ENCODE assay signal across 1 cellular context in the genomic region with DNA sequence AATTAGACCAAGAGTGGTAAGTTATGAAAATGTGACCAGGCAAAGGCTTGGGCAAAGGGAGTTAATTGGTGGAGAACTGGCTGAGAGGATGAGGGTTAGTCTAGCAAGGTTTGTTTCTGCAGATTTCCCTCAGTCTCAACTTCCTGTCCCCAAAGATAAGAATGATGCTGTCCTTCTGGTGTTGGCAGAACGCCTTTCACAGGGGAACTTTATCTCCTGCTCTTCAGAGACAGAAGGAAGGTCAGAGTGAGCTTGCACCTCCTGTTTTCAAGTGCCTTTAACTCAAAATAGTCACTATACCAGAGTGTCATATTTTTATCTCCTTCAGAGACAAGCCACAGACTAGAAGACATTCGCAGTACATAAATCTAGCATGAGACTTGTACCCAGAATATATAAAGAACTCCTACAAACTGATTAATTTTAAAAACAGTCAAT.
A peak's percentile ranks its signal among the peaks of the same experiment; 100 is the strongest.
TF ChIP-seq lines count a peak whose summit lies in the region.

No MANE protein-coding gene starts in this region.

TF ChIP-seq in K562, 482 proteins besides CTCF, POLR2A, EP300 and RAD21 (continued from another document and continues in another):
- TF ChIP-seq, protein P1, sequence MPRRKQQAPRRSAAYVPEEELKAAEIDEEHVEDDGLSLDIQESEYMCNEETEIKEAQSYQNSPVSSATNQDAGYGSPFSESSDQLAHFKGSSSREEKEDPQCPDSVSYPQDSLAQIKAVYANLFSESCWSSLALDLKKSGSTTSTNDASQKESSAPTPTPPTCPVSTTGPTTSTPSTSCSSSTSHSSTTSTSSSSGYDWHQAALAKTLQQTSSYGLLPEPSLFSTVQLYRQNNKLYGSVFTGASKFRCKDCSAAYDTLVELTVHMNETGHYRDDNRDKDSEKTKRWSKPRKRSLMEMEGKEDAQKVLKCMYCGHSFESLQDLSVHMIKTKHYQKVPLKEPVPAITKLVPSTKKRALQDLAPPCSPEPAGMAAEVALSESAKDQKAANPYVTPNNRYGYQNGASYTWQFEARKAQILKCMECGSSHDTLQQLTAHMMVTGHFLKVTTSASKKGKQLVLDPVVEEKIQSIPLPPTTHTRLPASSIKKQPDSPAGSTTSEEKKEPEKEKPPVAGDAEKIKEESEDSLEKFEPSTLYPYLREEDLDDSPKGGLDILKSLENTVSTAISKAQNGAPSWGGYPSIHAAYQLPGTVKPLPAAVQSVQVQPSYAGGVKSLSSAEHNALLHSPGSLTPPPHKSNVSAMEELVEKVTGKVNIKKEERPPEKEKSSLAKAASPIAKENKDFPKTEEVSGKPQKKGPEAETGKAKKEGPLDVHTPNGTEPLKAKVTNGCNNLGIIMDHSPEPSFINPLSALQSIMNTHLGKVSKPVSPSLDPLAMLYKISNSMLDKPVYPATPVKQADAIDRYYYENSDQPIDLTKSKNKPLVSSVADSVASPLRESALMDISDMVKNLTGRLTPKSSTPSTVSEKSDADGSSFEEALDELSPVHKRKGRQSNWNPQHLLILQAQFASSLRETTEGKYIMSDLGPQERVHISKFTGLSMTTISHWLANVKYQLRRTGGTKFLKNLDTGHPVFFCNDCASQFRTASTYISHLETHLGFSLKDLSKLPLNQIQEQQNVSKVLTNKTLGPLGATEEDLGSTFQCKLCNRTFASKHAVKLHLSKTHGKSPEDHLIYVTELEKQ (CRISPR knock-in tag; IDR thresholded peaks at IDR 0.05): no peak
- TF ChIP-seq, protein P2, sequence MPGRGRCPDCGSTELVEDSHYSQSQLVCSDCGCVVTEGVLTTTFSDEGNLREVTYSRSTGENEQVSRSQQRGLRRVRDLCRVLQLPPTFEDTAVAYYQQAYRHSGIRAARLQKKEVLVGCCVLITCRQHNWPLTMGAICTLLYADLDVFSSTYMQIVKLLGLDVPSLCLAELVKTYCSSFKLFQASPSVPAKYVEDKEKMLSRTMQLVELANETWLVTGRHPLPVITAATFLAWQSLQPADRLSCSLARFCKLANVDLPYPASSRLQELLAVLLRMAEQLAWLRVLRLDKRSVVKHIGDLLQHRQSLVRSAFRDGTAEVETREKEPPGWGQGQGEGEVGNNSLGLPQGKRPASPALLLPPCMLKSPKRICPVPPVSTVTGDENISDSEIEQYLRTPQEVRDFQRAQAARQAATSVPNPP (IDR thresholded peaks at IDR 0.05; ENCODE audit: borderline replicate concordance, insufficient read depth, insufficient read length): no peak
- TF ChIP-seq KLF16 (IDR thresholded peaks at IDR 0.05) (peak; percentile 93), ZNF76 (CRISPR knock-in tag; IDR thresholded peaks at IDR 0.05; ENCODE audit: borderline replicate concordance) (no peak), GATAD2B (IDR thresholded peaks at IDR 0.05; ENCODE audit: borderline replicate concordance) (0 out of 2 replicates have a peak, but pooled peaks have one; percentile 51), MED1 (CRISPR knock-in tag; IDR thresholded peaks at IDR 0.05; ENCODE audit: borderline replicate concordance) (no peak), POLR2B (IDR thresholded peaks at IDR 0.05; ENCODE audit: low read depth, partially characterized antibody) (no peak), GABPA (tag; conservative IDR thresholded peaks at IDR 0.05; ENCODE audit: low read depth) (peak; percentile 74), SP1 (CRISPR knock-in tag; IDR thresholded peaks at IDR 0.05) (no peak), BHLHE40 (IDR thresholded peaks at IDR 0.05; ENCODE audit: low read length) (no peak), HEY1 (CRISPR knock-in tag; IDR thresholded peaks at IDR 0.05; ENCODE audit: borderline replicate concordance) (no peak), EZH2 (IDR thresholded peaks at IDR 0.05; ENCODE audit: borderline replicate concordance, low read depth, low read length) (no peak), ERF (CRISPR knock-in tag; IDR thresholded peaks at IDR 0.05) (no peak), MAFG (tag; conservative IDR thresholded peaks at IDR 0.05) (no peak; the same call in 1 of the 2 replicates), ZNF408 (CRISPR knock-in tag; IDR thresholded peaks at IDR 0.05; ENCODE audit: low read depth) (no peak), FOXA1 (IDR thresholded peaks at IDR 0.05; ENCODE audit: borderline replicate concordance) (no peak), SLC30A9 (CRISPR knock-in tag; IDR thresholded peaks at IDR 0.05) (no peak), ZNF584 (CRISPR knock-in tag; IDR thresholded peaks at IDR 0.05; ENCODE audit: low read depth) (no peak), BCOR (IDR thresholded peaks at IDR 0.05) (peak; percentile 59; the same call in 1 of the 2 replicates), GATA2 (CRISPR knock-in tag; IDR thresholded peaks at IDR 0.05) (peak; percentile 86), NFYB (IDR thresholded peaks at IDR 0.05; ENCODE audit: extremely low read depth, insufficient read length) (peak; percentile 15), STAG1 (CRISPR knock-in tag; IDR thresholded peaks at IDR 0.05; ENCODE audit: borderline replicate concordance) (no peak), E2F3 (CRISPR knock-in tag; IDR thresholded peaks at IDR 0.05) (0 out of 2 replicates have a peak, but pooled peaks have one; percentile 13), CCAR2 (IDR thresholded peaks at IDR 0.05; ENCODE audit: low read depth, low read length) (no peak), ZFP1 (CRISPR knock-in tag; IDR thresholded peaks at IDR 0.05) (no peak), MYNN (IDR thresholded peaks at IDR 0.05) (0 out of 2 replicates have a peak, but pooled peaks have one; percentile 47), MYNN (CRISPR knock-in tag; IDR thresholded peaks at IDR 0.05) (no peak), OTX1 (CRISPR knock-in tag; IDR thresholded peaks at IDR 0.05) (no peak), STAT5B (CRISPR knock-in tag; IDR thresholded peaks at IDR 0.05) (no peak), CBFA2T3 (IDR thresholded peaks at IDR 0.05) (peak; percentile 99), ZNF586 (CRISPR knock-in tag; conservative IDR thresholded peaks at IDR 0.05) (no peak), HIVEP1 (CRISPR knock-in tag; IDR thresholded peaks at IDR 0.05) (no peak), SAP30 (IDR thresholded peaks at IDR 0.05; ENCODE audit: borderline replicate concordance, insufficient read depth, low read depth, low read length, poor library complexity, severe bottlenecking) (no peak), RBFOX2 (IDR thresholded peaks at IDR 0.05; ENCODE audit: low read depth, low read length) (no peak), ZBTB8A (IDR thresholded peaks at IDR 0.05; ENCODE audit: partially characterized antibody) (no peak), DPF2 (IDR thresholded peaks at IDR 0.05) (peak; percentile 96)
- TF ChIP-seq, protein P3, sequence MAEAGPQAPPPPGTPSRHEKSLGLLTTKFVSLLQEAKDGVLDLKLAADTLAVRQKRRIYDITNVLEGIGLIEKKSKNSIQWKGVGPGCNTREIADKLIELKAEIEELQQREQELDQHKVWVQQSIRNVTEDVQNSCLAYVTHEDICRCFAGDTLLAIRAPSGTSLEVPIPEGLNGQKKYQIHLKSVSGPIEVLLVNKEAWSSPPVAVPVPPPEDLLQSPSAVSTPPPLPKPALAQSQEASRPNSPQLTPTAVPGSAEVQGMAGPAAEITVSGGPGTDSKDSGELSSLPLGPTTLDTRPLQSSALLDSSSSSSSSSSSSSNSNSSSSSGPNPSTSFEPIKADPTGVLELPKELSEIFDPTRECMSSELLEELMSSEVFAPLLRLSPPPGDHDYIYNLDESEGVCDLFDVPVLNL (CRISPR knock-in tag; IDR thresholded peaks at IDR 0.05; ENCODE audit: low read depth): no peak
- TF ChIP-seq, protein P4, sequence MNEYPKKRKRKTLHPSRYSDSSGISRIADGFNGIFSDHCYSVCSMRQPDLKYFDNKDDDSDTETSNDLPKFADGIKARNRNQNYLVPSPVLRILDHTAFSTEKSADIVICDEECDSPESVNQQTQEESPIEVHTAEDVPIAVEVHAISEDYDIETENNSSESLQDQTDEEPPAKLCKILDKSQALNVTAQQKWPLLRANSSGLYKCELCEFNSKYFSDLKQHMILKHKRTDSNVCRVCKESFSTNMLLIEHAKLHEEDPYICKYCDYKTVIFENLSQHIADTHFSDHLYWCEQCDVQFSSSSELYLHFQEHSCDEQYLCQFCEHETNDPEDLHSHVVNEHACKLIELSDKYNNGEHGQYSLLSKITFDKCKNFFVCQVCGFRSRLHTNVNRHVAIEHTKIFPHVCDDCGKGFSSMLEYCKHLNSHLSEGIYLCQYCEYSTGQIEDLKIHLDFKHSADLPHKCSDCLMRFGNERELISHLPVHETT (CRISPR knock-in tag; conservative IDR thresholded peaks at IDR 0.05 in 1 of 2, IDR thresholded peaks at IDR 0.05 in 1 of 2): peak in 1 of 2 experiments; percentile 68; a peak in 1 of 4 replicates
- TF ChIP-seq, protein P5, sequence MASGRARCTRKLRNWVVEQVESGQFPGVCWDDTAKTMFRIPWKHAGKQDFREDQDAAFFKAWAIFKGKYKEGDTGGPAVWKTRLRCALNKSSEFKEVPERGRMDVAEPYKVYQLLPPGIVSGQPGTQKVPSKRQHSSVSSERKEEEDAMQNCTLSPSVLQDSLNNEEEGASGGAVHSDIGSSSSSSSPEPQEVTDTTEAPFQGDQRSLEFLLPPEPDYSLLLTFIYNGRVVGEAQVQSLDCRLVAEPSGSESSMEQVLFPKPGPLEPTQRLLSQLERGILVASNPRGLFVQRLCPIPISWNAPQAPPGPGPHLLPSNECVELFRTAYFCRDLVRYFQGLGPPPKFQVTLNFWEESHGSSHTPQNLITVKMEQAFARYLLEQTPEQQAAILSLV (tag; IDR thresholded peaks at IDR 0.05): no peak
- TF ChIP-seq, protein P6, sequence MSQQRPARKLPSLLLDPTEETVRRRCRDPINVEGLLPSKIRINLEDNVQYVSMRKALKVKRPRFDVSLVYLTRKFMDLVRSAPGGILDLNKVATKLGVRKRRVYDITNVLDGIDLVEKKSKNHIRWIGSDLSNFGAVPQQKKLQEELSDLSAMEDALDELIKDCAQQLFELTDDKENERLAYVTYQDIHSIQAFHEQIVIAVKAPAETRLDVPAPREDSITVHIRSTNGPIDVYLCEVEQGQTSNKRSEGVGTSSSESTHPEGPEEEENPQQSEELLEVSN (IDR thresholded peaks at IDR 0.05; ENCODE audit: borderline replicate concordance in 1 of 2, extremely low read depth in 1 of 2, insufficient read depth in 1 of 2, insufficient read length in 1 of 2, low read depth in 1 of 2, low read length in 1 of 2, poor library complexity in 1 of 2, severe bottlenecking in 1 of 2): no peak
- TF ChIP-seq, protein P7, sequence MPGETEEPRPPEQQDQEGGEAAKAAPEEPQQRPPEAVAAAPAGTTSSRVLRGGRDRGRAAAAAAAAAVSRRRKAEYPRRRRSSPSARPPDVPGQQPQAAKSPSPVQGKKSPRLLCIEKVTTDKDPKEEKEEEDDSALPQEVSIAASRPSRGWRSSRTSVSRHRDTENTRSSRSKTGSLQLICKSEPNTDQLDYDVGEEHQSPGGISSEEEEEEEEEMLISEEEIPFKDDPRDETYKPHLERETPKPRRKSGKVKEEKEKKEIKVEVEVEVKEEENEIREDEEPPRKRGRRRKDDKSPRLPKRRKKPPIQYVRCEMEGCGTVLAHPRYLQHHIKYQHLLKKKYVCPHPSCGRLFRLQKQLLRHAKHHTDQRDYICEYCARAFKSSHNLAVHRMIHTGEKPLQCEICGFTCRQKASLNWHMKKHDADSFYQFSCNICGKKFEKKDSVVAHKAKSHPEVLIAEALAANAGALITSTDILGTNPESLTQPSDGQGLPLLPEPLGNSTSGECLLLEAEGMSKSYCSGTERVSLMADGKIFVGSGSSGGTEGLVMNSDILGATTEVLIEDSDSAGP (CRISPR knock-in tag; IDR thresholded peaks at IDR 0.05): no peak
- TF ChIP-seq, protein P8, sequence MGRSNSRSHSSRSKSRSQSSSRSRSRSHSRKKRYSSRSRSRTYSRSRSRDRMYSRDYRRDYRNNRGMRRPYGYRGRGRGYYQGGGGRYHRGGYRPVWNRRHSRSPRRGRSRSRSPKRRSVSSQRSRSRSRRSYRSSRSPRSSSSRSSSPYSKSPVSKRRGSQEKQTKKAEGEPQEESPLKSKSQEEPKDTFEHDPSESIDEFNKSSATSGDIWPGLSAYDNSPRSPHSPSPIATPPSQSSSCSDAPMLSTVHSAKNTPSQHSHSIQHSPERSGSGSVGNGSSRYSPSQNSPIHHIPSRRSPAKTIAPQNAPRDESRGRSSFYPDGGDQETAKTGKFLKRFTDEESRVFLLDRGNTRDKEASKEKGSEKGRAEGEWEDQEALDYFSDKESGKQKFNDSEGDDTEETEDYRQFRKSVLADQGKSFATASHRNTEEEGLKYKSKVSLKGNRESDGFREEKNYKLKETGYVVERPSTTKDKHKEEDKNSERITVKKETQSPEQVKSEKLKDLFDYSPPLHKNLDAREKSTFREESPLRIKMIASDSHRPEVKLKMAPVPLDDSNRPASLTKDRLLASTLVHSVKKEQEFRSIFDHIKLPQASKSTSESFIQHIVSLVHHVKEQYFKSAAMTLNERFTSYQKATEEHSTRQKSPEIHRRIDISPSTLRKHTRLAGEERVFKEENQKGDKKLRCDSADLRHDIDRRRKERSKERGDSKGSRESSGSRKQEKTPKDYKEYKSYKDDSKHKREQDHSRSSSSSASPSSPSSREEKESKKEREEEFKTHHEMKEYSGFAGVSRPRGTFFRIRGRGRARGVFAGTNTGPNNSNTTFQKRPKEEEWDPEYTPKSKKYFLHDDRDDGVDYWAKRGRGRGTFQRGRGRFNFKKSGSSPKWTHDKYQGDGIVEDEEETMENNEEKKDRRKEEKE (IDR thresholded peaks at IDR 0.05; ENCODE audit: borderline replicate concordance in 1 of 2, control insufficient read depth in 1 of 2, low read depth in 2 of 2, low read length in 1 of 2): no peak
- TF ChIP-seq, protein P9, sequence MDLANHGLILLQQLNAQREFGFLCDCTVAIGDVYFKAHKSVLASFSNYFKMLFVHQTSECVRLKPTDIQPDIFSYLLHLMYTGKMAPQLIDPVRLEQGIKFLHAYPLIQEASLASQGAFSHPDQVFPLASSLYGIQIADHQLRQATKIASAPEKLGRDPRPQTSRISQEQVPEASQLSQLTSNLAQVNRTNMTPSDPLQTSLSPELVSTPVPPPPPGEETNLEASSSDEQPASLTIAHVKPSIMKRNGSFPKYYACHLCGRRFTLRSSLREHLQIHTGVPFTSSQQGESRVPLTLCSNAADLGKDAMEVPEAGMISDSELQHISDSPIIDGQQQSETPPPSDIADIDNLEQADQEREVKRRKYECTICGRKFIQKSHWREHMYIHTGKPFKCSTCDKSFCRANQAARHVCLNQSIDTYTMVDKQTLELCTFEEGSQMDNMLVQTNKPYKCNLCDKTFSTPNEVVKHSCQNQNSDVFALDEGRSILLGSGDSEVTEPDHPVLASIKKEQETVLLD (IDR thresholded peaks at IDR 0.05): no peak
- TF ChIP-seq, protein P10, sequence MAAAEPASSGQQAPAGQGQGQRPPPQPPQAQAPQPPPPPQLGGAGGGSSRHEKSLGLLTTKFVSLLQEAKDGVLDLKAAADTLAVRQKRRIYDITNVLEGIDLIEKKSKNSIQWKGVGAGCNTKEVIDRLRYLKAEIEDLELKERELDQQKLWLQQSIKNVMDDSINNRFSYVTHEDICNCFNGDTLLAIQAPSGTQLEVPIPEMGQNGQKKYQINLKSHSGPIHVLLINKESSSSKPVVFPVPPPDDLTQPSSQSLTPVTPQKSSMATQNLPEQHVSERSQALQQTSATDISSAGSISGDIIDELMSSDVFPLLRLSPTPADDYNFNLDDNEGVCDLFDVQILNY (CRISPR knock-in tag; IDR thresholded peaks at IDR 0.05): no peak
- TF ChIP-seq, protein P11, sequence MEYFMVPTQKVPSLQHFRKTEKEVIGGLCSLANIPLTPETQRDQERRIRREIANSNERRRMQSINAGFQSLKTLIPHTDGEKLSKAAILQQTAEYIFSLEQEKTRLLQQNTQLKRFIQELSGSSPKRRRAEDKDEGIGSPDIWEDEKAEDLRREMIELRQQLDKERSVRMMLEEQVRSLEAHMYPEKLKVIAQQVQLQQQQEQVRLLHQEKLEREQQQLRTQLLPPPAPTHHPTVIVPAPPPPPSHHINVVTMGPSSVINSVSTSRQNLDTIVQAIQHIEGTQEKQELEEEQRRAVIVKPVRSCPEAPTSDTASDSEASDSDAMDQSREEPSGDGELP (CRISPR knock-in tag; IDR thresholded peaks at IDR 0.05; ENCODE audit: borderline replicate concordance): no peak
